In genomic region chr12:613996-614726, GRCh38 we compare ENCODE assay signal across 8 cellular contexts. TPM values are rescaled to one million over a fixed set of nuclear protein-coding genes. Genes with fewer than 3 reads are reported as not detected.
DNase-seq lines count a peak whose midpoint lies in the region; ATAC-seq, FAIRE-seq and TF ChIP-seq lines count a peak whose summit lies in the region.

No MANE protein-coding gene starts in this region.

- POLR2A ChIA-PET in AG04449 (lab: Yijun Ruan, JAX), result no interaction called here

- no peaks in the 10 kb centered on the region; the same call in 1 of the 2 replicates for H3K9me3 ChIP-seq in SJCRH30 (replicated peaks)
- no peaks in the 10 kb centered on the region for H3K9me3 ChIP-seq in esophagus squamous epithelium

- intact Hi-C loops in esophagus squamous epithelium (cut with DNase I), result no loop called here
- intact Hi-C loops in sciatic nerve (cut with DNase I), result no loop called here

- H3K4me1 ChIP-seq in SJCRH30, result peaks cover 8% of the 10 kb centered on the region
- peaks cover 14 to 79% (median 48%) of the 10 kb centered on the region in 3 donors for H3K4me1 ChIP-seq in esophagus squamous epithelium

- TF ChIP-seq CTCF in AG04449 (IDR thresholded peaks at IDR 0.05; ENCODE audit: insufficient read depth, low read length, missing control alignments), result peak; percentile 40
- TF ChIP-seq CTCF in esophagus squamous epithelium (IDR thresholded peaks at IDR 0.05), result peak in 1 of 6 experiments; percentile 43

- WGBS in esophagus squamous epithelium, 2 donors, result 48 to 57% methylated on average over 9 of the region's 10 CpGs

- CTCF ChIA-PET in AG04449 (lab: Yijun Ruan, JAX), result interaction anchor here (1.0 to 4.2 kb wide), 6 partner anchors 15 to 196 kb away, joined by 3 to 30 read pairs (median 3); partner anchors contain the start of gene WNK1

- ATAC-seq in sciatic nerve (peak; percentile 70), GM18502 (IDR thresholded peaks at IDR 0.05; ENCODE audit: poor library complexity, unreplicated experiment) (no peak)

- H3K27ac ChIP-seq in SJCRH30 (no peak overlapping the region), esophagus squamous epithelium (peak overlapping the region; percentile 68 to 87 (median 80))

- H3K36me3 ChIP-seq in SJCRH30 (no peaks in the 10 kb centered on the region), esophagus squamous epithelium (no peaks in the 10 kb centered on the region)

- no peak for DNase-seq in AG04449 (ENCODE audit: low read depth, low spot score)
- no peak for DNase-seq in GM12891 (ENCODE audit: insufficient read length, low spot score)
- DNase-seq in SJCRH30, result peak; percentile 36 to 58
- DNase-seq in esophagus squamous epithelium (lab: John Stamatoyannopoulos, UW), result no peak
- DNase-seq in sciatic nerve (ENCODE audit: low spot score), result no peak
- DNase-seq in effector CD4-positive, alpha-beta T cell, result no peak
- DNase-seq in NCI-H2081 (lab: John Stamatoyannopoulos, UW), result no peak

- no peak for TF ChIP-seq POLR2A in GM12891 (IDR thresholded peaks at IDR 0.05; ENCODE audit: low read depth, low read length)
- no peak for TF ChIP-seq POLR2A in esophagus squamous epithelium (IDR thresholded peaks at IDR 0.05)

- H3K27me3 ChIP-seq in SJCRH30 (no peaks in the 10 kb centered on the region), esophagus squamous epithelium (no peaks in the 10 kb centered on the region)

- peak; percentile 76 for FAIRE-seq in GM12891 (lab: Jason Lieb, UNC)

- H3K4me3 ChIP-seq in AG04449 (ENCODE audit: low read depth, low read length), result no peak overlapping the region
- no peak overlapping the region for H3K4me3 ChIP-seq in SJCRH30
- H3K4me3 ChIP-seq in esophagus squamous epithelium, result no peak overlapping the region

TF ChIP-seq in GM12891, 5 proteins besides CTCF, POLR2A, EP300 and RAD21:
- TF ChIP-seq PAX5 (IDR thresholded peaks at IDR 0.05; ENCODE audit: insufficient read depth, low read length, severe bottlenecking) (no peak), POLR2AphosphoS5 (IDR thresholded peaks at IDR 0.05; ENCODE audit: low read depth, low read length) (no peak), SPI1 (IDR thresholded peaks at IDR 0.05; ENCODE audit: low read depth, low read length) (no peak), TAF1 (IDR thresholded peaks at IDR 0.05; ENCODE audit: low read depth, low read length) (no peak), POU2F2 (IDR thresholded peaks at IDR 0.05; ENCODE audit: low read depth, low read length) (no peak)

RNA-seq across cellular contexts. Expression of gene NINJ2, which starts 49.1 kb away (rescaled TPM):
- polyA plus RNA-seq in GM12891 (2012; ENCODE audit: low read depth, missing spikeins), result 15.5 TPM
- total RNA-seq in SJCRH30 (2014; rRNA removed; shearing (Covaris generic)), result 0.24 TPM in 1 of 2 replicates, not detected in the other
- total RNA-seq in esophagus squamous epithelium, result 10 to 100 TPM in 1 of 4 donors, 1 to 10 TPM in 3; 2.2 to 14.9 (median 4.5) TPM
- total RNA-seq in sciatic nerve, result 6.2 TPM

Comparison
In these comparisons a context has a peak if more than half of its experiments do, and no peak if none do; other contexts are left out.
1. DNase-seq: peak in SJCRH30 (2 of 2); none in AG04449 (single experiment), GM12891 (single experiment), esophagus squamous epithelium (single experiment), sciatic nerve (single experiment), effector CD4-positive, alpha-beta T cell (single experiment) and NCI-H2081 (0 of 2).